Comparison of ENCODE assay signal across 17 cellular contexts in genomic region chr19:44608391-44608821, GRCh38. TPM values are rescaled to one million over a fixed set of nuclear protein-coding genes. Genes with fewer than 3 reads are reported as not detected.
DNase-seq lines count a peak whose midpoint lies in the region; ATAC-seq and TF ChIP-seq lines count a peak whose summit lies in the region.
"Had no signal": no experiment of that assay in that cellular context is flagged by ENCODE, and none has a peak within 500 bp of the region (broad histone marks: within the 10 kb centered on the region; RNA-seq: fewer than 3 reads in every experiment).

No MANE protein-coding gene starts in this region.

- H3K27ac ChIP-seq in A673 (ENCODE audit: low read depth, low read length, poor library complexity, severe bottlenecking): peak overlapping the region; percentile 30
- H3K27ac ChIP-seq: BLaER1, suprapubic skin had no signal

- ATAC-seq in HG02798 (IDR thresholded peaks at IDR 0.05; ENCODE audit: poor library complexity, unreplicated experiment): no peak
- ATAC-seq: naive thymus-derived CD8-positive, alpha-beta T cell had no signal

- CTCF ChIA-PET in A673 (lab: Charles Lee): no interaction called here

- DNase-seq in A673 (ENCODE audit: low spot score): peak; percentile 86
- DNase-seq in DMS53 treated with DMSO at 0.1 percent for 48 hours (lab: John Stamatoyannopoulos, UW; ENCODE audit: unreplicated experiment): peak; percentile 12
- DNase-seq in NCI-H526 treated with DMSO at 0.1 percent for 48 hours (lab: John Stamatoyannopoulos, UW): peak; percentile 92
- DNase-seq in dermis blood vessel endothelial cell: peak; percentile 80
- no peak for DNase-seq in stimulated activated CD4-positive, alpha-beta T cell treated with anti-CD3 and anti-CD28 coated beads, Interleukin-1b, Interleukin-23, amount 100 ng/mL, for 48 hours
- no peak for DNase-seq in hypothalamus (lab: John Stamatoyannopoulos, UW)
- no peak for DNase-seq in NCI-H226
- DNase-seq: activated CD4-positive, alpha-beta T cell treated with anti-CD3 and anti-CD28 coated beads for 1 hour; activated T-cell treated with anti-CD3 and anti-CD28 coated beads for 4 hours; effector memory CD4-positive, alpha-beta T cell; KG1; naive thymus-derived CD8-positive, alpha-beta T cell; T-helper 1 cell had no signal

- intact Hi-C loops in A673 (cut with micrococcal nuclease; ENCODE audit: unreplicated experiment): no loop called here

- peaks cover 16% of the 10 kb centered on the region for H3K4me1 ChIP-seq in A673 (ENCODE audit: insufficient read depth, low read length, poor library complexity, severe bottlenecking)

- TF ChIP-seq CTCF in A673 (conservative IDR thresholded peaks at IDR 0.05; ENCODE audit: low read depth, low read length): no peak

- H3K9me3 ChIP-seq in A673 (ENCODE audit: low read depth, low read length, poor library complexity, severe bottlenecking): no peaks in the 10 kb centered on the region
- H3K9me3 ChIP-seq: BLaER1, suprapubic skin had no signal

- BruUV-seq in A673 (replicated peaks; lab: Mats Ljungman, UMichigan): no TSS peak

- no peaks in the 10 kb centered on the region for H3K27me3 ChIP-seq in A673 (replicated peaks; ENCODE audit: insufficient read depth, low read depth, low read length, poor library complexity)
- H3K27me3 ChIP-seq: BLaER1, suprapubic skin had no signal

- H3K36me3 ChIP-seq in A673 (ENCODE audit: insufficient read depth, low read length, poor library complexity, severe bottlenecking): no peaks in the 10 kb centered on the region
- H3K36me3 ChIP-seq: BLaER1, suprapubic skin had no signal

- no peak overlapping the region for H3K4me3 ChIP-seq in A673 (ENCODE audit: low read depth, low read length, poor library complexity, severe bottlenecking)
- H3K4me3 ChIP-seq: BLaER1, suprapubic skin had no signal

- POLR2A ChIA-PET in A673 (lab: Charles Lee; ENCODE audit: low non-redundant PET): no interaction called here

RNA-seq across cellular contexts. Expression of gene IGSF23, which starts 5.0 kb away (rescaled TPM):
- not detected in 2 replicates for total RNA-seq in A673 (2021)
- total RNA-seq in dermis blood vessel endothelial cell: not detected in 2 replicates
- total RNA-seq: naive thymus-derived CD8-positive, alpha-beta T cell; skeletal muscle tissue; suprapubic skin had no signal

RNA-seq across cellular contexts. Expression of gene PVR, which starts 35.3 kb away (rescaled TPM):
- total RNA-seq in A673 (2021): 26.8 and 29.5 TPM in 2 replicates
- total RNA-seq in dermis blood vessel endothelial cell: 95.7 and 104 TPM in 2 replicates

Comparison
In these comparisons a context has a peak if more than half of its experiments do, and no peak if none do; other contexts are left out.
1. DNase-seq: peak in A673 (single experiment), DMS53 treated with DMSO at 0.1 percent for 48 hours (single experiment), NCI-H526 treated with DMSO at 0.1 percent for 48 hours (single experiment) and dermis blood vessel endothelial cell (single experiment); none in stimulated activated CD4-positive, alpha-beta T cell treated with anti-CD3 and anti-CD28 coated beads, Interleukin-1b, Interleukin-23, amount 100 ng/mL, for 48 hours (single experiment), hypothalamus (0 of 51) and NCI-H226 (single experiment).